5 cellular contexts compared by ENCODE assay signal in the genomic region with DNA sequence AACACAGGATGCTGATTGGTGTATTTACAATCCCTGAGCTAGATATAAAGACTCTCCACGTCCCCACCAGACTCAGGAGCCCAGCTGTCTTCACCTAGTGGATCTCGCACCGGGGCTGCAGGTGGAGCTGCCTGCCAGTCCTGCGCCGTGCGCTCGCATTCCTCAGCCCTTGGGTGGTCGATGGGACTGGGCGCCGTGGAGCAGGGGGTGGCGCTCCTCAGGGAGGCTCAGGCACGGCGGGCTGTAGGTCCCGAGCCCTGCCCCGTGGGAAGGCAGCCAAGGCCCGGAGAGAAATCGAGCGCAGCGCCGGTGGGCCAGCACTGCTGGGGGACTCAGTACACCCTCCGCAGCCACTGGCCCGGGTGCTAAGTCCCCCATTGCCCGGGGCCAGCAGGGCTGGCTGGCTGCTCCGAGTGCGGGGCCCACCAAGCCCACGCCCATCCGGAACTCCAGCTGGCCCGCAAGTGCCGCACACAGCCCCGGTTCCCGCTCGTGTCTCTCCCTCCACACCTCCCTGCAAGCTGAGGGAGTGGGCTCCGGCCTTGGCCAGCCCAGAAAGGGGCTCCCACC. TPM values are rescaled to one million over a fixed set of nuclear protein-coding genes. Genes with fewer than 3 reads are reported as not detected.
"Had no signal": no experiment of that assay in that cellular context is flagged by ENCODE, and none has a peak within 500 bp of the region (broad histone marks: within the 10 kb centered on the region; RNA-seq: fewer than 3 reads in every experiment).

No MANE protein-coding gene starts in this region.

RNA-seq across cellular contexts. Expression of a gene that starts 33.7 kb away (rescaled TPM):
- total RNA-seq: HepG2, HT-29, HT1080, IMR-90, K562 had no signal

RNA-seq across cellular contexts. Expression of a gene that starts 50.2 kb away (rescaled TPM):
- total RNA-seq: HT-29, HT1080, IMR-90, K562 had no signal
